ENCODE assay signal across 1 cellular context in genomic region chr6:136235233-136235564, GRCh38.
TF ChIP-seq lines count a peak whose summit lies in the region.

No MANE protein-coding gene starts in this region.

TF ChIP-seq in endothelial cell of umbilical vein, 7 proteins besides CTCF, POLR2A, EP300 and RAD21:
- no peak for TF ChIP-seq EZH2 (IDR thresholded peaks at IDR 0.05; ENCODE audit: borderline replicate concordance, low read depth, low read length, severe bottlenecking)
